ENCODE assay signal across 1 cellular context in the genomic region with DNA sequence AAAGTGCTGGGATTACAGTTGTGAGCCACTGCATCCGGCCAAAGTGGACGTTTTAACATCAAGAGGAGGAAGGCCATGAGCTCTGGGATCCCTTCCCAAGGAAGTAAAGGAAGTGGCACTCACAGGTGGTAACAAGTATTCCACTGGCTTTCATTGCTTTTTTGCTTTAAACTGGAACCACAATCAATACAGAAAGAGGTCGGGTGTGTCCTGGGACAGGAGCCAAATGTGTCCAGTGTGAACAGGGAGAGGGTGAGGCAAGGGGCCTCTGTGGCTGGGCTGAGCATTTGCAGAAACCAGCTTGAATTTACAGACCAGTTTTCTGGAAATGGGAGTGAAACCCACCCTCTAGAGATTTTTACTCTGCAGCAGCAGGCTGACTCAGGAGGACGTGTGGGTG.
TF ChIP-seq lines count a peak whose summit lies in the region.

No MANE protein-coding gene starts in this region.

TF ChIP-seq in HCT116, 20 proteins besides CTCF, POLR2A, EP300 and RAD21:
- TF ChIP-seq, protein P1, sequence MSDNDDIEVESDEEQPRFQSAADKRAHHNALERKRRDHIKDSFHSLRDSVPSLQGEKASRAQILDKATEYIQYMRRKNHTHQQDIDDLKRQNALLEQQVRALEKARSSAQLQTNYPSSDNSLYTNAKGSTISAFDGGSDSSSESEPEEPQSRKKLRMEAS (IDR thresholded peaks at IDR 0.05), result peak; percentile 38; the same call in 1 of the 2 replicates
- TF ChIP-seq EZH2 (IDR thresholded peaks at IDR 0.05), result no peak
TF ChIP-seq in HCT116: peak in this region for 1.
